Comparison of ENCODE assay signal across 13 cellular contexts in the genomic region with DNA sequence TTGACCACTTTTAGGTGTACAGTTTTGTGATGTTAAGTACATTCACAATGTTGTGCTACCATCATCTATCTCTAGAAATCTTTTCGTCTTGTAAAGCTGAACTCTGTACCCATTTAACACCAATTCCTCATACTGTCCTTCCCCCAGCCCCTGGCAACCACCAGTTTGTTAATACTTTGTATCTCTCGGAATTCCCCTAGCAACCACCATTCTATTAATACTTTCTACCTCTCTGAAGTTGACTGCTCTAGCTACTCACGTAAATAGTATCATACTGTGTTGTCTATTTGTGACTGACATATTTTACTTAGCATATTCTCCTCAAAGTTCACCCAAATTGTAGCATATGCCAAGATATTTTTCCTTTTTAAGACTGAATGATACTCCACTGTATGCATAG.
A peak's percentile ranks its signal among the peaks of the same experiment; 100 is the strongest.
DNase-seq lines count a peak whose midpoint lies in the region; ATAC-seq and TF ChIP-seq lines count a peak whose summit lies in the region.
"Had no signal": no experiment of that assay in that cellular context is flagged by ENCODE, and none has a peak within 500 bp of the region (broad histone marks: within the 10 kb centered on the region; RNA-seq: fewer than 3 reads in every experiment).

No MANE protein-coding gene starts in this region.

- peak overlapping the region; percentile 78 for H3K9ac ChIP-seq in SU-DHL-6 (ENCODE audit: low read length)

- H4K20me1 ChIP-seq in SU-DHL-6 (ENCODE audit: low read depth, low read length): no peaks in the 10 kb centered on the region

- H3K4me3 ChIP-seq in SU-DHL-6 (ENCODE audit: insufficient read depth, low read length, poor library complexity, severe bottlenecking): peak overlapping the region; percentile 77
- H3K4me3 ChIP-seq: tibial artery had no signal

- H3K4me2 ChIP-seq in SU-DHL-6 (ENCODE audit: low read depth, low read length, poor library complexity, severe bottlenecking): peak overlapping the region; percentile 99

- peak; percentile 62 for ATAC-seq in GM18499 (IDR thresholded peaks at IDR 0.05; ENCODE audit: insufficient read depth, unreplicated experiment)
- ATAC-seq in GM19468 (IDR thresholded peaks at IDR 0.05; ENCODE audit: extremely low read depth, unreplicated experiment): peak; percentile 54
- ATAC-seq in HG03025 (IDR thresholded peaks at IDR 0.05; ENCODE audit: low FRiP score, unreplicated experiment): peak; percentile 28

- H2AFZ ChIP-seq in SU-DHL-6 (ENCODE audit: low read depth, low read length, severe bottlenecking): no peak overlapping the region

- no peak for TF ChIP-seq CTCF in SU-DHL-6 (IDR thresholded peaks at IDR 0.05; ENCODE audit: insufficient read depth, low read length, poor library complexity, severe bottlenecking)

- no peak for DNase-seq in stimulated activated CD4-positive, alpha-beta T cell treated with anti-CD3 and anti-CD28 coated beads, Interleukin-1b, Interleukin-23, amount 100 ng/mL, for 48 hours
- DNase-seq in amygdala (lab: John Stamatoyannopoulos, UW): no peak
- DNase-seq in posterior vena cava (ENCODE audit: low spot score): no peak
- no peak for DNase-seq in activated CD8-positive, alpha-beta memory T cell treated with anti-CD3 and anti-CD28 coated beads for 24 hours
- DNase-seq: C1 segment of cervical spinal cord; NCI-H774; nephron progenitor cell; stimulated activated CD4-positive, alpha-beta T cell treated with anti-CD3 and anti-CD28 coated beads, Interleukin-15, amount 100 ng/mL, for 24 hours; tibial artery had no signal

- H3K9me3 ChIP-seq in SU-DHL-6 (ENCODE audit: insufficient read depth, low read length): no peaks in the 10 kb centered on the region
- H3K9me3 ChIP-seq: tibial artery had no signal

- H3K9me2 ChIP-seq in SU-DHL-6 (replicated peaks; ENCODE audit: insufficient read depth, low read length): no peaks in the 10 kb centered on the region

- H3K79me2 ChIP-seq in SU-DHL-6 (ENCODE audit: insufficient read depth, low read length): peaks cover 38% of the 10 kb centered on the region

- no peaks in the 10 kb centered on the region for H3K27me3 ChIP-seq in SU-DHL-6 (ENCODE audit: low read length)
- H3K27me3 ChIP-seq: tibial artery had no signal

- intact Hi-C loops in posterior vena cava (cut with DNase I): loop anchor here in 1 of 2 donors (5.0 kb wide), 1 partner anchor 66 kb away; no protein-coding TSS in a partner anchor

- peak overlapping the region; percentile 97 for H3K27ac ChIP-seq in SU-DHL-6 (ENCODE audit: low read depth, low read length)
- H3K27ac ChIP-seq: tibial artery had no signal

- peaks cover 61% of the 10 kb centered on the region for H3F3A ChIP-seq in SU-DHL-6 (ENCODE audit: insufficient read depth)

- H3K36me3 ChIP-seq in SU-DHL-6 (ENCODE audit: low read length): no peaks in the 10 kb centered on the region
- H3K36me3 ChIP-seq: tibial artery had no signal
